In genomic region chr17:61412860-61413653, GRCh38 we compare ENCODE assay signal across 1 cellular context.
TF ChIP-seq lines count a peak whose summit lies in the region.

No MANE protein-coding gene starts in this region.

TF ChIP-seq in HepG2, 621 proteins besides CTCF, POLR2A, EP300 and RAD21 (continued from another document and continues in another):
- TF ChIP-seq ZNF646 (CRISPR knock-in tag; IDR thresholded peaks at IDR 0.05) (no peak), ZNF557 (CRISPR knock-in tag; IDR thresholded peaks at IDR 0.05) (no peak), ZNF549 (CRISPR knock-in tag; IDR thresholded peaks at IDR 0.05) (no peak), ZNF329 (CRISPR knock-in tag; IDR thresholded peaks at IDR 0.05; ENCODE audit: low read depth) (no peak), MXD1 (CRISPR knock-in tag; IDR thresholded peaks at IDR 0.05) (peak; percentile 71), HNF4G (IDR thresholded peaks at IDR 0.05; ENCODE audit: borderline replicate concordance, low read depth, low read length) (0 out of 2 replicates have a peak, but pooled peaks have one; percentile 5), HNF4G (CRISPR knock-in tag; IDR thresholded peaks at IDR 0.05; ENCODE audit: borderline replicate concordance, low read depth) (no peak), TGIF2 (CRISPR knock-in tag; IDR thresholded peaks at IDR 0.05) (no peak), HNRNPLL (IDR thresholded peaks at IDR 0.05; ENCODE audit: low read depth, low read length, poor library complexity, severe bottlenecking) (no peak), ARHGAP35 (CRISPR knock-in tag; IDR thresholded peaks at IDR 0.05; ENCODE audit: borderline replicate concordance) (0 out of 2 replicates have a peak, but pooled peaks have one; percentile 52), ZEB1 (IDR thresholded peaks at IDR 0.05; ENCODE audit: insufficient replicate concordance, low read depth) (no peak), ZC3H4 (CRISPR knock-in tag; IDR thresholded peaks at IDR 0.05; ENCODE audit: borderline replicate concordance) (peak; percentile 59; the same call in 1 of the 2 replicates), CEBPZ (IDR thresholded peaks at IDR 0.05; ENCODE audit: low read length) (no peak), BATF2 (CRISPR knock-in tag; IDR thresholded peaks at IDR 0.05) (no peak), PLRG1 (conservative IDR thresholded peaks at IDR 0.05) (no peak), DZIP1 (CRISPR knock-in tag; IDR thresholded peaks at IDR 0.05) (no peak), ZBTB7A (CRISPR knock-in tag; IDR thresholded peaks at IDR 0.05) (0 out of 2 replicates have a peak, but pooled peaks have one; percentile 7), YEATS2 (CRISPR knock-in tag; IDR thresholded peaks at IDR 0.05; ENCODE audit: borderline replicate concordance) (no peak; the same call in 1 of the 2 replicates), ZNF792 (CRISPR knock-in tag; IDR thresholded peaks at IDR 0.05) (0 out of 2 replicates have a peak, but pooled peaks have one; percentile 13), KDM5A (IDR thresholded peaks at IDR 0.05; ENCODE audit: borderline replicate concordance, low read length) (peak; percentile 39; the same call in 1 of the 2 replicates), ARID2 (CRISPR knock-in tag; IDR thresholded peaks at IDR 0.05; ENCODE audit: borderline replicate concordance) (0 out of 2 replicates have a peak, but pooled peaks have one; percentile 38), ZFAT (CRISPR knock-in tag; conservative IDR thresholded peaks at IDR 0.05) (no peak), GMEB2 (CRISPR knock-in tag; IDR thresholded peaks at IDR 0.05; ENCODE audit: low read depth) (no peak), GFI1 (CRISPR knock-in tag; IDR thresholded peaks at IDR 0.05; ENCODE audit: borderline replicate concordance) (peak; percentile 75), ZNF10 (CRISPR knock-in tag; IDR thresholded peaks at IDR 0.05; ENCODE audit: borderline replicate concordance, low read depth) (no peak), YEATS4 (CRISPR knock-in tag; IDR thresholded peaks at IDR 0.05; ENCODE audit: borderline replicate concordance) (no peak), FOXK1 (CRISPR knock-in tag; IDR thresholded peaks at IDR 0.05; ENCODE audit: borderline replicate concordance, low read depth) (no peak), TP53 (CRISPR knock-in tag; conservative IDR thresholded peaks at IDR 0.05) (no peak), ZNF597 (CRISPR knock-in tag; IDR thresholded peaks at IDR 0.05) (no peak), MTA1 (CRISPR knock-in tag; IDR thresholded peaks at IDR 0.05; ENCODE audit: borderline replicate concordance) (no peak; the same call in 1 of the 2 replicates), ZNF580 (CRISPR knock-in tag; IDR thresholded peaks at IDR 0.05; ENCODE audit: borderline replicate concordance, low read depth) (no peak), ZNF772 (CRISPR knock-in tag; IDR thresholded peaks at IDR 0.05) (no peak), ZNF678 (CRISPR knock-in tag; IDR thresholded peaks at IDR 0.05) (no peak), HNRNPUL1 (IDR thresholded peaks at IDR 0.05; ENCODE audit: low read depth, low read length) (no peak), ZNF17 (CRISPR knock-in tag; IDR thresholded peaks at IDR 0.05) (0 out of 2 replicates have a peak, but pooled peaks have one; percentile 11), ZNF790 (CRISPR knock-in tag; IDR thresholded peaks at IDR 0.05; ENCODE audit: borderline replicate concordance) (peak; percentile 77), JUNB (CRISPR knock-in tag; IDR thresholded peaks at IDR 0.05; ENCODE audit: borderline replicate concordance) (no peak), KDM1A (CRISPR knock-in tag; IDR thresholded peaks at IDR 0.05) (peak; percentile 9; the same call in 1 of the 2 replicates), ZNF441 (CRISPR knock-in tag; IDR thresholded peaks at IDR 0.05; ENCODE audit: borderline replicate concordance) (peak; percentile 9; the same call in 1 of the 2 replicates), ZNF136 (CRISPR knock-in tag; IDR thresholded peaks at IDR 0.05; ENCODE audit: low read depth) (peak; percentile 4; the same call in 1 of the 2 replicates), TAF1 (CRISPR knock-in tag; IDR thresholded peaks at IDR 0.05) (peak; percentile 41), MIXL1 (CRISPR knock-in tag; IDR thresholded peaks at IDR 0.05) (peak; percentile 13; the same call in 1 of the 2 replicates), IRF9 (CRISPR knock-in tag; IDR thresholded peaks at IDR 0.05; ENCODE audit: borderline replicate concordance) (0 out of 2 replicates have a peak, but pooled peaks have one; percentile 72), JUND (CRISPR knock-in tag; IDR thresholded peaks at IDR 0.05) (0 out of 2 replicates have a peak, but pooled peaks have one; percentile 17), ZNF83 (CRISPR knock-in tag; IDR thresholded peaks at IDR 0.05; ENCODE audit: borderline replicate concordance) (no peak), CAMTA2 (CRISPR knock-in tag; IDR thresholded peaks at IDR 0.05; ENCODE audit: borderline replicate concordance) (peak; percentile 81), POLR2G (IDR thresholded peaks at IDR 0.05; ENCODE audit: low read depth, low read length) (peak; percentile 47; the same call in 1 of the 2 replicates), REL (CRISPR knock-in tag; conservative IDR thresholded peaks at IDR 0.05) (no peak; the same call in 1 of the 2 replicates), KDM6A (CRISPR knock-in tag; IDR thresholded peaks at IDR 0.05; ENCODE audit: low read depth) (no peak)
